ENCODE assay signal across 11 cellular contexts in genomic region chr12:2609020-2609419, GRCh38.
"Had no signal": no experiment of that assay in that cellular context is flagged by ENCODE, and none has a peak within 500 bp of the region (broad histone marks: within the 10 kb centered on the region; RNA-seq: fewer than 3 reads in every experiment).

No MANE protein-coding gene starts in this region.

- H3K36me3 ChIP-seq: neutrophil had no signal

- H3K4me1 Mint-ChIP-seq: activated naive CD4-positive, alpha-beta T cell treated with anti-CD3 and anti-CD28 coated beads, Interleukin-2, amount 50 U/mL, for 24 hours had no signal

- H3K9me3 Mint-ChIP-seq: activated naive CD4-positive, alpha-beta T cell treated with anti-CD3 and anti-CD28 coated beads, Interleukin-2, amount 50 U/mL, for 24 hours; dendritic cell treated with granulocyte-macrophage colony-stimulating factor and Interleukin-4, amounts not matched to agents 40 ng/mL and 50 ng/mL, for 4 days had no signal

- H3K27me3 Mint-ChIP-seq: brain had no signal

- DNase-seq: activated CD4-positive, alpha-beta T cell treated with anti-CD3 and anti-CD28 coated beads for 48 hours; left cardiac atrium; naive thymus-derived CD4-positive, alpha-beta T cell; psoas muscle; stimulated activated naive CD4-positive, alpha-beta T cell; T-helper 1 cell had no signal

- H3K36me3 Mint-ChIP-seq: activated naive CD4-positive, alpha-beta T cell treated with anti-CD3 and anti-CD28 coated beads, Interleukin-2, amount 50 U/mL, for 24 hours; naive thymus-derived CD4-positive, alpha-beta T cell had no signal

- H3K4me1 ChIP-seq: psoas muscle had no signal

- H3K9me3 ChIP-seq: neutrophil, psoas muscle had no signal

- H3K4me3 ChIP-seq: psoas muscle had no signal

- H3K27ac Mint-ChIP-seq: activated naive CD4-positive, alpha-beta T cell treated with anti-CD3 and anti-CD28 coated beads, Interleukin-2, amount 50 U/mL, for 24 hours; dendritic cell treated with granulocyte-macrophage colony-stimulating factor and Interleukin-4, amounts not matched to agents 40 ng/mL and 50 ng/mL, for 4 days; naive thymus-derived CD4-positive, alpha-beta T cell had no signal

- H3K27ac ChIP-seq: neutrophil, psoas muscle had no signal

- H3K4me3 Mint-ChIP-seq: activated naive CD4-positive, alpha-beta T cell treated with anti-CD3 and anti-CD28 coated beads, Interleukin-2, amount 50 U/mL, for 24 hours; brain; dendritic cell treated with granulocyte-macrophage colony-stimulating factor and Interleukin-4, amounts not matched to agents 40 ng/mL and 50 ng/mL, for 4 days; naive thymus-derived CD4-positive, alpha-beta T cell had no signal

- ATAC-seq: left cardiac atrium; naive thymus-derived CD4-positive, alpha-beta T cell; psoas muscle; sciatic nerve had no signal
